Comparison of ENCODE assay signal across 18 cellular contexts in genomic region chr20:52965380-52965779, GRCh38. TPM values are rescaled to one million over a fixed set of nuclear protein-coding genes. Genes with fewer than 3 reads are reported as not detected.
DNase-seq lines count a peak whose midpoint lies in the region; TF ChIP-seq lines count a peak whose summit lies in the region.
"Had no signal": no experiment of that assay in that cellular context is flagged by ENCODE, and none has a peak within 500 bp of the region (broad histone marks: within the 10 kb centered on the region; RNA-seq: fewer than 3 reads in every experiment).

No MANE protein-coding gene starts in this region.

- H3K27ac ChIP-seq in mammary epithelial cell (ENCODE audit: insufficient read depth, low read depth, low read length) (no peak overlapping the region), breast epithelium (no peak overlapping the region)
- H3K27ac ChIP-seq: C4-2B, SJSA1 had no signal

- intact Hi-C loops in mammary epithelial cell (cut with micrococcal nuclease) = no loop called here
- intact Hi-C loops in breast epithelium (cut with DNase I; ENCODE audit: low total_unique reads) = loop anchor here (10.0 kb wide), 1 partner anchor 249 kb away; no protein-coding TSS in a partner anchor

- H4K20me1 ChIP-seq in mammary epithelial cell (ENCODE audit: insufficient read depth, low read length) = no peaks in the 10 kb centered on the region

- H3K9ac ChIP-seq in mammary epithelial cell (ENCODE audit: insufficient read depth, low read length) = no peak overlapping the region

- H3K4me2 ChIP-seq in mammary epithelial cell (ENCODE audit: insufficient read depth, low read depth, low read length) = peak overlapping the region; percentile 14

- H3K36me3 ChIP-seq in mammary epithelial cell (ENCODE audit: insufficient read depth, low read length) (no peaks in the 10 kb centered on the region), breast epithelium (no peaks in the 10 kb centered on the region)
- H3K36me3 ChIP-seq: HAP-1, SJSA1 had no signal

- dilution Hi-C loops in mammary epithelial cell (cut with HindIII; ENCODE audit: low sequenced_read_pairs) = no loop called here

- H3K27ac Mint-ChIP-seq in progenitor cell of endocrine pancreas = peak overlapping the region; percentile 75
- H3K27ac Mint-ChIP-seq: IgD-negative memory B cell had no signal

- in situ Hi-C loops in mammary epithelial cell (cut with MboI; ENCODE audit: low sequenced_read_pairs in 2 of 2) = no loop called here

- peak overlapping the region; percentile 43 for H3K4me3 Mint-ChIP-seq in progenitor cell of endocrine pancreas (ENCODE audit: low read depth)
- H3K4me3 Mint-ChIP-seq: IgD-negative memory B cell had no signal

- TF ChIP-seq CTCF in mammary epithelial cell (conservative IDR thresholded peaks at IDR 0.05 in 1 of 2, IDR thresholded peaks at IDR 0.05 in 1 of 2; ENCODE audit: extremely low read depth in 1 of 2, insufficient read depth in 1 of 2, low read depth in 1 of 2, low read length in 2 of 2) (no peak), breast epithelium (IDR thresholded peaks at IDR 0.05) (no peak), progenitor cell of endocrine pancreas (IDR thresholded peaks at IDR 0.05; ENCODE audit: unreplicated experiment) (no peak)

- H3K4me3 ChIP-seq in mammary epithelial cell (replicated peaks in 1 of 3; ENCODE audit: insufficient read depth in 1 of 3, low read depth in 2 of 3, low read length in 3 of 3) = no peak overlapping the region
- no peak overlapping the region for H3K4me3 ChIP-seq in breast epithelium
- H3K4me3 ChIP-seq: HAP-1, SJSA1 had no signal

- H3K9me3 ChIP-seq in mammary epithelial cell (replicated peaks; ENCODE audit: insufficient read depth, low read length) = no peaks in the 10 kb centered on the region
- no peaks in the 10 kb centered on the region for H3K9me3 ChIP-seq in breast epithelium
- H3K9me3 ChIP-seq: HAP-1, SJSA1 had no signal

- DNase-seq in mammary epithelial cell (no peak), breast epithelium (ENCODE audit: low spot score in 2 of 2) (no peak), NCI-H345 treated with DMSO at 0.1 percent for 48 hours (lab: John Stamatoyannopoulos, UW; ENCODE audit: unreplicated experiment) (peak; percentile 55), SHP77 (lab: John Stamatoyannopoulos, UW) (peak; percentile 68 to 72), progenitor cell of endocrine pancreas (ENCODE audit: low spot score, unreplicated experiment) (no peak), SW 1271 (lab: John Stamatoyannopoulos, UW) (no peak), DMS 273 (lab: John Stamatoyannopoulos, UW; ENCODE audit: unreplicated experiment) (no peak), NCI-H1694 (lab: John Stamatoyannopoulos, UW) (no peak)
- DNase-seq: Kasumi-1, MM.1S, NCI-H1092 treated with DMSO at 0.1 percent for 48 hours, NCI-H2107, RPMI8226 had no signal

- H3K27me3 Mint-ChIP-seq in progenitor cell of endocrine pancreas = no peaks in the 10 kb centered on the region

- H3K9me3 Mint-ChIP-seq in progenitor cell of endocrine pancreas (ENCODE audit: low read depth) = peaks cover 3% of the 10 kb centered on the region

- BruUV-seq in mammary epithelial cell (replicated peaks; lab: Mats Ljungman, UMichigan) = no TSS peak

- no peaks in the 10 kb centered on the region for H3K36me3 Mint-ChIP-seq in progenitor cell of endocrine pancreas (ENCODE audit: insufficient read depth)
- H3K36me3 Mint-ChIP-seq: IgD-negative memory B cell had no signal

- H3K27me3 ChIP-seq in mammary epithelial cell (ENCODE audit: insufficient read depth, low read length) (no peaks in the 10 kb centered on the region), breast epithelium (no peaks in the 10 kb centered on the region)

- peaks cover 24% of the 10 kb centered on the region for H3K4me1 Mint-ChIP-seq in progenitor cell of endocrine pancreas (ENCODE audit: low read depth)

- TF ChIP-seq POLR2A in breast epithelium (IDR thresholded peaks at IDR 0.05) = no peak

- H3K4me1 ChIP-seq in mammary epithelial cell (ENCODE audit: insufficient read depth, low read length) (peaks cover 27% of the 10 kb centered on the region), breast epithelium (no peaks in the 10 kb centered on the region)
- H3K4me1 ChIP-seq: HAP-1, SJSA1 had no signal

- H3K79me2 ChIP-seq in mammary epithelial cell (ENCODE audit: insufficient read depth, low read length) = no peaks in the 10 kb centered on the region

- 5% methylated on average over 1 of the region's 1 CpG for whole genome bisulfite sequencing in mammary epithelial cell (ENCODE audit: low coverage, missing lambda C conversion rate)

- peak overlapping the region; percentile 10 for H2AFZ ChIP-seq in mammary epithelial cell (ENCODE audit: low read depth, low read length)

- CTCF ChIA-PET in mammary epithelial cell (lab: Charles Lee; ENCODE audit: low non-redundant PET) = no interaction called here

RNA-seq across cellular contexts. Expression of gene TSHZ2, which starts 6.8 kb away (rescaled TPM):
- total RNA-seq in mammary epithelial cell = 10 to 100 TPM; 10.0 to 11.5 TPM
- 4.0 TPM for polyA plus RNA-seq in mammary epithelial cell
- 11.8 TPM for polyA minus RNA-seq in mammary epithelial cell
- total RNA-seq in breast epithelium = 100 to 1,000 TPM in 1 of 3 donors, 10 to 100 TPM in 2; 31.7 to 106 (median 59.6) TPM
- 22.9 and 24.1 TPM in 2 replicates for total RNA-seq in progenitor cell of endocrine pancreas
- total RNA-seq: NCI-H460, SJSA1 had no signal

Comparison
In these comparisons a context has a peak if more than half of its experiments do, and no peak if none do; other contexts are left out.
1. DNase-seq: peak in NCI-H345 treated with DMSO at 0.1 percent for 48 hours (single experiment) and SHP77 (2 of 2); none in mammary epithelial cell (single experiment), breast epithelium (0 of 2), progenitor cell of endocrine pancreas (single experiment), SW 1271 (0 of 2), DMS 273 (single experiment) and NCI-H1694 (single experiment).